In the genomic region with DNA sequence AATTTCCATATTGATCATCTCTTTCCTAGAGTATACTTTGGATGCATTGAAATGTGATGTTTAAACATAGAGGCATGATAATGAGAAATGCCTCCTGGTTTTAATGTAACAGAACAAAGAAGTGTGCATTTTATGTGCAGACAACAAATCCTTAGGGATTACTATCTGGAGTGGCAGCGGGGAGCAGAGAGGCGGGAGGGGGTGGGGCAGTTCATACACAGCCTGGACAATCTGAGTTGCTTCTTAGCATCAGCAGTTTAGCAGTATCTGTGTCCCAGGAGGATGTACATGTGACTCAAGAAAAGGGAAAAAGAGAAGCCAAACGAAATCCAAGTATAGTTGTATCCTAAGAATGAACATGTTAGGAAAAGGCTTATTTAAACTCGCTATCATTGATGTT, we compare ENCODE assay signal across 17 cellular contexts.
A peak's percentile ranks its signal among the peaks of the same experiment; 100 is the strongest.
DNase-seq lines count a peak whose midpoint lies in the region; ATAC-seq and TF ChIP-seq lines count a peak whose summit lies in the region.
"Had no signal": no experiment of that assay in that cellular context is flagged by ENCODE, and none has a peak within 500 bp of the region (broad histone marks: within the 10 kb centered on the region; RNA-seq: fewer than 3 reads in every experiment).

No MANE protein-coding gene starts in this region.

- H3K27me3 Mint-ChIP-seq in activated CD8-positive, alpha-beta T cell treated with anti-CD3 and anti-CD28 coated beads, Interleukin-2, amount 10 ng/mL, durations not matched to agents 7 days and 5 days (ENCODE audit: low read depth) = no peaks in the 10 kb centered on the region
- H3K27me3 Mint-ChIP-seq: activated naive CD4-positive, alpha-beta T cell treated with anti-CD3 and anti-CD28 coated beads, Interleukin-2, amount 50 U/mL, for 24 hours; dendritic cell treated with granulocyte-macrophage colony-stimulating factor and Interleukin-4, amounts not matched to agents 40 ng/mL and 50 ng/mL, for 4 days; stimulated activated naive CD8-positive, alpha-beta T cell treated with anti-CD3 and anti-CD28 coated beads, Interleukin-15, amount 100 ng/mL, for 72 hours had no signal

- no peak overlapping the region for H3K27ac Mint-ChIP-seq in activated CD8-positive, alpha-beta T cell treated with anti-CD3 and anti-CD28 coated beads, Interleukin-2, amount 10 ng/mL, durations not matched to agents 7 days and 5 days
- H3K27ac Mint-ChIP-seq: activated naive CD4-positive, alpha-beta T cell treated with anti-CD3 and anti-CD28 coated beads, Interleukin-2, amount 50 U/mL, for 24 hours; dendritic cell treated with granulocyte-macrophage colony-stimulating factor and Interleukin-4, amounts not matched to agents 40 ng/mL and 50 ng/mL, for 4 days; stimulated activated naive CD8-positive, alpha-beta T cell treated with anti-CD3 and anti-CD28 coated beads, Interleukin-15, amount 100 ng/mL, for 72 hours had no signal

- no peaks in the 10 kb centered on the region for H3K9me3 ChIP-seq in heart left ventricle
- no peaks in the 10 kb centered on the region for H3K9me3 ChIP-seq in smooth muscle cell (replicated peaks; ENCODE audit: low read depth)
- H3K9me3 ChIP-seq in tibial nerve = no peaks in the 10 kb centered on the region
- H3K9me3 ChIP-seq: Peyer's patch had no signal

- H3K4me3 Mint-ChIP-seq in activated CD8-positive, alpha-beta T cell treated with anti-CD3 and anti-CD28 coated beads, Interleukin-2, amount 10 ng/mL, durations not matched to agents 7 days and 5 days = no peak overlapping the region
- H3K4me3 Mint-ChIP-seq: activated naive CD4-positive, alpha-beta T cell treated with anti-CD3 and anti-CD28 coated beads, Interleukin-2, amount 50 U/mL, for 24 hours; dendritic cell treated with granulocyte-macrophage colony-stimulating factor and Interleukin-4, amounts not matched to agents 40 ng/mL and 50 ng/mL, for 4 days; stimulated activated naive CD8-positive, alpha-beta T cell treated with anti-CD3 and anti-CD28 coated beads, Interleukin-15, amount 100 ng/mL, for 72 hours had no signal

- H3K4me2 ChIP-seq in smooth muscle cell = peak overlapping the region; percentile 22

- WGBS in heart left ventricle, 4 donors = 44 to 57% (median 50%) methylated on average over 4 of the region's 4 CpGs
- 17% methylated on average over 4 of the region's 4 CpGs for WGBS in smooth muscle cell (ENCODE audit: low lambda C conversion rate)
- 72 to 78% methylated on average over 4 of the region's 4 CpGs for WGBS in tibial nerve, 2 donors

- H3K36me3 ChIP-seq in heart left ventricle (no peaks in the 10 kb centered on the region), smooth muscle cell (ENCODE audit: low read depth) (no peaks in the 10 kb centered on the region), tibial nerve (no peaks in the 10 kb centered on the region)
- H3K36me3 ChIP-seq: Peyer's patch had no signal

- H3K9ac ChIP-seq in smooth muscle cell (ENCODE audit: low read depth) = no peak overlapping the region

- TF ChIP-seq CTCF in heart left ventricle (IDR thresholded peaks at IDR 0.05) (no peak), smooth muscle cell (IDR thresholded peaks at IDR 0.05; ENCODE audit: borderline replicate concordance, insufficient read depth, poor library complexity, severe bottlenecking) (no peak), tibial nerve (IDR thresholded peaks at IDR 0.05) (no peak)

- intact Hi-C loops in heart left ventricle (cut with DNase I) = no loop called here

- no peaks in the 10 kb centered on the region for H3K27me3 ChIP-seq in heart left ventricle
- no peaks in the 10 kb centered on the region for H3K27me3 ChIP-seq in smooth muscle cell (ENCODE audit: low read depth)
- H3K27me3 ChIP-seq in tibial nerve = no peaks in the 10 kb centered on the region
- H3K27me3 ChIP-seq: Peyer's patch had no signal

- H3K36me3 Mint-ChIP-seq in activated CD8-positive, alpha-beta T cell treated with anti-CD3 and anti-CD28 coated beads, Interleukin-2, amount 10 ng/mL, durations not matched to agents 7 days and 5 days (ENCODE audit: low read depth) = peaks cover 7% of the 10 kb centered on the region

- peaks cover 4% of the 10 kb centered on the region for H3K4me1 Mint-ChIP-seq in activated CD8-positive, alpha-beta T cell treated with anti-CD3 and anti-CD28 coated beads, Interleukin-2, amount 10 ng/mL, durations not matched to agents 7 days and 5 days (ENCODE audit: low read depth)

- POLR2A ChIA-PET in activated CD8-positive, alpha-beta T cell treated with anti-CD3 and anti-CD28 coated beads, Interleukin-2, amount 10 ng/mL, durations not matched to agents 7 days and 5 days (lab: Charles Lee) = interaction anchor here (0.7 kb wide), 1 partner anchor 154 kb away, joined by 4 read pairs; no protein-coding TSS in a partner anchor

- ATAC-seq in heart left ventricle = peak in 3 of 4 donors; percentile 51 to 54 (median 52)
- no peak for ATAC-seq in activated CD8-positive, alpha-beta T cell treated with anti-CD3 and anti-CD28 coated beads, Interleukin-2, amount 10 ng/mL, durations not matched to agents 7 days and 5 days
- ATAC-seq: stimulated activated naive CD8-positive, alpha-beta T cell treated with anti-CD3 and anti-CD28 coated beads, Interleukin-15, amount 100 ng/mL, for 72 hours had no signal

- no peaks in the 10 kb centered on the region for H3K9me3 Mint-ChIP-seq in activated CD8-positive, alpha-beta T cell treated with anti-CD3 and anti-CD28 coated beads, Interleukin-2, amount 10 ng/mL, durations not matched to agents 7 days and 5 days (ENCODE audit: insufficient read depth)
- H3K9me3 Mint-ChIP-seq: activated naive CD4-positive, alpha-beta T cell treated with anti-CD3 and anti-CD28 coated beads, Interleukin-2, amount 50 U/mL, for 24 hours; dendritic cell treated with granulocyte-macrophage colony-stimulating factor and Interleukin-4, amounts not matched to agents 40 ng/mL and 50 ng/mL, for 4 days; stimulated activated naive CD8-positive, alpha-beta T cell treated with anti-CD3 and anti-CD28 coated beads, Interleukin-15, amount 100 ng/mL, for 72 hours had no signal

- no peaks in the 10 kb centered on the region for H4K20me1 ChIP-seq in smooth muscle cell (ENCODE audit: low read depth)

- no peak overlapping the region for H2AFZ ChIP-seq in smooth muscle cell (ENCODE audit: low read depth)

- DNase-seq in NCI-H748 (lab: John Stamatoyannopoulos, UW; ENCODE audit: unreplicated experiment) (peak; percentile 16), NCI-H748 treated with DMSO at 0.1 percent for 48 hours (lab: John Stamatoyannopoulos, UW) (no peak), NCI-H69 (lab: John Stamatoyannopoulos, UW) (peak; percentile 82), heart left ventricle (peak in 4 of 5 donors; percentile 27 to 40 (median 30)), smooth muscle cell (lab: John Stamatoyannopoulos, UW; ENCODE audit: unreplicated experiment) (no peak), tibial nerve (ENCODE audit: low spot score in 2 of 2) (no peak), mucosa of gallbladder (ENCODE audit: low spot score) (no peak)
- no peak for DNase-seq in activated CD8-positive, alpha-beta T cell treated with anti-CD3 and anti-CD28 coated beads, Interleukin-2, amount 10 ng/mL, durations not matched to agents 7 days and 5 days
- DNase-seq: activated CD4-positive, alpha-beta T cell treated with anti-CD3 and anti-CD28 coated beads, Interleukin-2, amount 50 U/mL, for 48 hours; activated T-cell treated with anti-CD3 and anti-CD28 coated beads, Interleukin-2, amount 50 U/mL, for 1 hour; C1 segment of cervical spinal cord; DMS53; NCI-H1105 treated with DMSO at 0.1 percent for 48 hours; Peyer's patch; stimulated activated naive CD8-positive, alpha-beta T cell treated with anti-CD3 and anti-CD28 coated beads, Interleukin-15, amount 100 ng/mL, for 72 hours had no signal

- TF ChIP-seq POLR2A in heart left ventricle (IDR thresholded peaks at IDR 0.05) = no peak
- TF ChIP-seq POLR2A in tibial nerve (IDR thresholded peaks at IDR 0.05) = no peak

- CTCF ChIA-PET in activated CD8-positive, alpha-beta T cell treated with anti-CD3 and anti-CD28 coated beads, Interleukin-2, amount 10 ng/mL, durations not matched to agents 7 days and 5 days (lab: Charles Lee) = no interaction called here

- no peaks in the 10 kb centered on the region for H3K79me2 ChIP-seq in smooth muscle cell (ENCODE audit: low read depth)

- peaks cover 0 to 23% (median 0%) of the 10 kb centered on the region in 12 donors for H3K4me1 ChIP-seq in heart left ventricle
- peaks cover 31% of the 10 kb centered on the region for H3K4me1 ChIP-seq in smooth muscle cell (ENCODE audit: low read depth)
- no peaks in the 10 kb centered on the region for H3K4me1 ChIP-seq in tibial nerve

- H3F3A ChIP-seq in smooth muscle cell (ENCODE audit: low read depth) = no peaks in the 10 kb centered on the region

- TF ChIP-seq EP300 in tibial nerve (IDR thresholded peaks at IDR 0.05) = no peak

- H3K4me3 ChIP-seq in heart left ventricle = no peak overlapping the region
- no peak overlapping the region for H3K4me3 ChIP-seq in smooth muscle cell
- no peak overlapping the region for H3K4me3 ChIP-seq in tibial nerve
- H3K4me3 ChIP-seq: Peyer's patch had no signal

- H3K27ac ChIP-seq in heart left ventricle = no peak overlapping the region
- no peak overlapping the region for H3K27ac ChIP-seq in smooth muscle cell (ENCODE audit: low read depth)
- no peak overlapping the region for H3K27ac ChIP-seq in tibial nerve
- H3K27ac ChIP-seq: Peyer's patch had no signal

Comparison
In these comparisons a context has a peak if more than half of its experiments do, and no peak if none do; other contexts are left out.
1. DNase-seq: peak in NCI-H748 (single experiment), NCI-H69 (single experiment) and heart left ventricle (4 of 5); none in NCI-H748 treated with DMSO at 0.1 percent for 48 hours (single experiment), smooth muscle cell (single experiment), tibial nerve (0 of 2), mucosa of gallbladder (single experiment) and activated CD8-positive, alpha-beta T cell treated with anti-CD3 and anti-CD28 coated beads, Interleukin-2, amount 10 ng/mL, durations not matched to agents 7 days and 5 days (single experiment).